19 cellular contexts compared by ENCODE assay signal in the genomic region with DNA sequence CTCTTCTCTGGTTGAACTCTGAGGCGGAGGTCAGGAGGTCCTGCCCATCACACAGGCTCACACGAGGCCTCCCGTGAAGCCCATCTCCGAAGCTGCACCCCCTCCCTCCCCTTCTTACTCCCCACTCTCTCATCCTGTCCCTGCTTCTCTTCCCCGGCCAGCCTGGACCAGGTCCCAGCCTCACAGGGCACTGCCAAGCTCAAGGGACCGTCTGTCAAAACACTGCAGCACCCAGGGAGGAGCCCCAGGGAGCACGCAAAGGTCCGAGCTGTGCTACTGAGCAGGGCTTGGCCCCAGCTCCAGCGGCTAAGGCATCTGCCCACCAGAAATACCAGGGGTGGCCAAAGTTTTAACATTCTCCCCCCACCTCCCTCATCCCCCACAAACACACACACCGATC.
DNase-seq lines count a peak whose midpoint lies in the region; ATAC-seq and TF ChIP-seq lines count a peak whose summit lies in the region.
"Had no signal": no experiment of that assay in that cellular context is flagged by ENCODE, and none has a peak within 500 bp of the region (broad histone marks: within the 10 kb centered on the region; RNA-seq: fewer than 3 reads in every experiment).

No MANE protein-coding gene starts in this region.

- H3K4me3 ChIP-seq in transverse colon = no peak overlapping the region
- no peak overlapping the region for H3K4me3 ChIP-seq in tibial nerve
- H3K4me3 ChIP-seq: lung, stomach had no signal

- peaks cover 3% of the 10 kb centered on the region for H3K36me3 Mint-ChIP-seq in brain
- H3K36me3 Mint-ChIP-seq: activated naive CD8-positive, alpha-beta T cell had no signal

- H3K4me1 ChIP-seq in transverse colon (peaks cover 8 to 21% (median 10%) of the 10 kb centered on the region in 4 donors), tibial nerve (peaks cover 0 to 39% (median 15%) of the 10 kb centered on the region in 4 donors)

- intact Hi-C loops in Right ventricle myocardium superior (cut with DNase I) (no loop called here), transverse colon (cut with DNase I; ENCODE audit: low total_unique reads) (no loop called here)

- peaks cover 97% of the 10 kb centered on the region for H3K4me1 Mint-ChIP-seq in brain

- no peak for TF ChIP-seq CTCF in brain (conservative IDR thresholded peaks at IDR 0.05)
- TF ChIP-seq CTCF in transverse colon (IDR thresholded peaks at IDR 0.05) = no peak
- no peak for TF ChIP-seq CTCF in tibial nerve (IDR thresholded peaks at IDR 0.05)

- no peaks in the 10 kb centered on the region for H3K27me3 ChIP-seq in transverse colon
- no peaks in the 10 kb centered on the region for H3K27me3 ChIP-seq in tibial nerve
- H3K27me3 ChIP-seq: stomach had no signal

- H3K36me3 ChIP-seq in transverse colon = no peaks in the 10 kb centered on the region
- no peaks in the 10 kb centered on the region for H3K36me3 ChIP-seq in tibial nerve
- H3K36me3 ChIP-seq: stomach had no signal

- H3K27ac ChIP-seq in transverse colon (peak overlapping the region in 3 of 4 donors; percentile 15 to 41 (median 33)), tibial nerve (peak overlapping the region in 2 of 4 donors; percentile 66 to 80)
- H3K27ac ChIP-seq: VCaP had no signal

- no peaks in the 10 kb centered on the region for H3K9me3 Mint-ChIP-seq in brain
- H3K9me3 Mint-ChIP-seq: activated CD4-positive, alpha-beta T cell treated with anti-CD3 and anti-CD28 coated beads, Interleukin-2, amount 10 ng/mL, durations not matched to agents 24 days and 14 days; activated T-helper 17 cell treated with anti-CD3 and anti-CD28 coated beads, Interleukin-2, amount 50 U/mL, for 72 hours; CD4-positive, alpha-beta T cell had no signal

- H3K4me3 Mint-ChIP-seq in brain = peak overlapping the region in 1 of 5 experiments; percentile 60
- H3K4me3 Mint-ChIP-seq: activated CD4-positive, alpha-beta T cell treated with anti-CD3 and anti-CD28 coated beads, Interleukin-2, amount 10 ng/mL, durations not matched to agents 24 days and 14 days; activated naive CD8-positive, alpha-beta T cell; activated T-helper 17 cell treated with anti-CD3 and anti-CD28 coated beads, Interleukin-2, amount 50 U/mL, for 72 hours; CD4-positive, alpha-beta T cell; T-helper 17 cell had no signal

- TF ChIP-seq POLR2A in transverse colon (IDR thresholded peaks at IDR 0.05) = no peak
- no peak for TF ChIP-seq POLR2A in tibial nerve (IDR thresholded peaks at IDR 0.05)

- 77 to 80% methylated on average over 6 to 10 of the region's 10 CpGs for WGBS in transverse colon (ENCODE audit: low coverage in 1 of 2), 2 donors
- WGBS in tibial nerve, 2 donors = 63 to 64% methylated on average over 10 of the region's 10 CpGs

- DNase-seq in Right ventricle myocardium superior (peak; percentile 56), nucleus accumbens (lab: John Stamatoyannopoulos, UW) (peak in 36 of 56 donors; percentile 17 to 71 (median 37)), transverse colon (no peak), tibial nerve (ENCODE audit: low spot score in 2 of 2) (no peak), NCI-H510A (lab: John Stamatoyannopoulos, UW) (no peak), germinal center (ENCODE audit: low spot score) (no peak)
- DNase-seq: activated CD4-positive, alpha-beta T cell treated with anti-CD3 and anti-CD28 coated beads, Interleukin-2, amount 10 ng/mL, durations not matched to agents 24 days and 14 days; CD4-positive, alpha-beta T cell; cortex of kidney; NCI-H1105 treated with DMSO at 0.1 percent for 48 hours; NCI-H2081 treated with DMSO at 0.1 percent for 48 hours; NCI-H446; stomach; T-helper 17 cell had no signal

- ATAC-seq in Right ventricle myocardium superior (ENCODE audit: poor library complexity) = peak; percentile 79
- ATAC-seq: activated T-helper 17 cell treated with anti-CD3 and anti-CD28 coated beads, Interleukin-2, amount 50 U/mL, for 72 hours; T-helper 17 cell had no signal

- H3K9me3 ChIP-seq in transverse colon = no peaks in the 10 kb centered on the region
- no peaks in the 10 kb centered on the region for H3K9me3 ChIP-seq in tibial nerve
- H3K9me3 ChIP-seq: stomach had no signal

- H3K27me3 Mint-ChIP-seq in brain = no peaks in the 10 kb centered on the region
- H3K27me3 Mint-ChIP-seq: activated naive CD8-positive, alpha-beta T cell; activated T-helper 17 cell treated with anti-CD3 and anti-CD28 coated beads, Interleukin-2, amount 50 U/mL, for 72 hours; CD4-positive, alpha-beta T cell had no signal

- peak overlapping the region; percentile 75 to 96 (median 90) for H3K27ac Mint-ChIP-seq in brain
- H3K27ac Mint-ChIP-seq: activated CD4-positive, alpha-beta T cell treated with anti-CD3 and anti-CD28 coated beads, Interleukin-2, amount 10 ng/mL, durations not matched to agents 24 days and 14 days; activated T-helper 17 cell treated with anti-CD3 and anti-CD28 coated beads, Interleukin-2, amount 50 U/mL, for 72 hours; CD4-positive, alpha-beta T cell; T-helper 17 cell had no signal

- TF ChIP-seq EP300 in transverse colon (IDR thresholded peaks at IDR 0.05; ENCODE audit: low read depth) = no peak
- no peak for TF ChIP-seq EP300 in tibial nerve (IDR thresholded peaks at IDR 0.05)

- in situ Hi-C loops in transverse colon (cut with MboI; ENCODE audit: low pct_ligation_motif_present in 1 of 4, low pct_unique_long_range_greater_than_20kb in 1 of 4, low sequenced_read_pairs in 3 of 4) = no loop called here

Comparison
In these comparisons a context has a peak if more than half of its experiments do, and no peak if none do; other contexts are left out.
1. DNase-seq: peak in Right ventricle myocardium superior (single experiment) and nucleus accumbens (36 of 56); none in transverse colon (single experiment), tibial nerve (0 of 2), NCI-H510A (single experiment) and germinal center (single experiment).